8 cellular contexts compared by ENCODE assay signal in the genomic region with DNA sequence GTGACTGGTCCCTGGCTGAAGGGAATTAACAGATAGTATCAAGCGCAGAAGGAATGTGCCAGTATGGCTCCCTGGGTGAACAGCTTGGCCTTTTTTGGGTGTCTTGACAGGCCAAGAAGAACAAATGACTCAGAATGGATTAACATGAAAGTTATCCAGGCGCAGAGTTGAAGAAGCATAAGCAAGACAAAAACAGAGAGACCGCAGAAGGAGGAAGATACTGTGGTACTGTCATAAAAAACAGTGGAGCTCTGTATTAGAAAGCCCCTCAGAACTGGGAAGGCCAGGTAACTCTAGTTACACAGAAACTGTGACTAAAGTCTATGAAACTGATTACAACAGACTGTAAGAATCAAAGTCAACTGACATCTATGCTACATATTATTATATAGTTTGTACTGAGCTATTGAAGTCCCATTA. TPM values are rescaled to one million over a fixed set of nuclear protein-coding genes. Genes with fewer than 3 reads are reported as not detected.
A peak's percentile ranks its signal among the peaks of the same experiment; 100 is the strongest.
DNase-seq lines count a peak whose midpoint lies in the region; ATAC-seq and TF ChIP-seq lines count a peak whose summit lies in the region.

No MANE protein-coding gene starts in this region.

- BruUV-seq in PC-3 (replicated peaks; lab: Mats Ljungman, UMichigan) = no TSS peak

- H3K9me3 Mint-ChIP-seq in activated naive CD8-positive, alpha-beta T cell treated with anti-CD3 and anti-CD28 coated beads, Interleukin-2, amount 50 U/mL, for 24 hours = no peaks in the 10 kb centered on the region

- no peaks in the 10 kb centered on the region for H3K9me2 ChIP-seq in PC-3 (replicated peaks; ENCODE audit: low read length)

- H3K4me3 Mint-ChIP-seq in activated naive CD8-positive, alpha-beta T cell treated with anti-CD3 and anti-CD28 coated beads, Interleukin-2, amount 50 U/mL, for 24 hours = peak overlapping the region; percentile 84

- TF ChIP-seq CTCF in PC-3 (conservative IDR thresholded peaks at IDR 0.05; ENCODE audit: low read depth, low read length) (no peak), dorsolateral prefrontal cortex (IDR thresholded peaks at IDR 0.05 in 54 of 56, conservative IDR thresholded peaks at IDR 0.05 in 2 of 56; ENCODE audit: low read depth in 1 of 56, partially characterized antibody in 56 of 56) (no peak)

- intact Hi-C loops in PC-3 (cut with micrococcal nuclease) = no loop called here
- intact Hi-C loops in dorsolateral prefrontal cortex (cut with DNase I) = no loop called here

- H2AFZ ChIP-seq in PC-3 (ENCODE audit: low read length) = no peak overlapping the region

- ATAC-seq in HG02884 (IDR thresholded peaks at IDR 0.05; ENCODE audit: unreplicated experiment) (peak; percentile 25), left lobe of liver (no peak), PC-3 (no peak)
- peak; percentile 63 for ATAC-seq in activated naive CD8-positive, alpha-beta T cell treated with anti-CD3 and anti-CD28 coated beads, Interleukin-2, amount 50 U/mL, for 24 hours

- no peaks in the 10 kb centered on the region for H3K36me3 ChIP-seq in muscle layer of duodenum (ENCODE audit: control insufficient read depth in 1 of 2, insufficient read depth in 2 of 2, low read length in 2 of 2)
- no peaks in the 10 kb centered on the region for H3K36me3 ChIP-seq in PC-3 (ENCODE audit: low read depth, low read length)

- H3K27ac ChIP-seq in muscle layer of duodenum (ENCODE audit: low read length) (peak overlapping the region; percentile 91), PC-3 (ENCODE audit: low read length) (no peak overlapping the region), dorsolateral prefrontal cortex (peak overlapping the region in 1 of 59 donors; percentile 25)

- POLR2A ChIA-PET in PC-3 (lab: Charles Lee; ENCODE audit: unreplicated experiment) = no interaction called here

- peak overlapping the region; percentile 74 to 75 for H3K4me3 ChIP-seq in muscle layer of duodenum (ENCODE audit: low read depth in 1 of 2, low read length in 2 of 2)
- H3K4me3 ChIP-seq in PC-3 (ENCODE audit: low read length) = no peak overlapping the region
- peak overlapping the region in 20 of 59 donors; percentile 2 to 45 (median 30) for H3K4me3 ChIP-seq in dorsolateral prefrontal cortex

- H3K27me3 ChIP-seq in muscle layer of duodenum (ENCODE audit: low read depth, low read length) (no peaks in the 10 kb centered on the region), PC-3 (ENCODE audit: low read length) (no peaks in the 10 kb centered on the region), dorsolateral prefrontal cortex (peaks cover 0 to 4% (median 0%) of the 10 kb centered on the region in 45 donors)

- peak; percentile 40 for TF ChIP-seq POLR2A in GM10847 (IDR thresholded peaks at IDR 0.05; ENCODE audit: extremely low read depth, insufficient read length)

- H4K20me1 ChIP-seq in PC-3 (ENCODE audit: low read length) = no peaks in the 10 kb centered on the region

- H3K27ac Mint-ChIP-seq in activated naive CD8-positive, alpha-beta T cell treated with anti-CD3 and anti-CD28 coated beads, Interleukin-2, amount 50 U/mL, for 24 hours = peak overlapping the region; percentile 54

- CTCF ChIA-PET in PC-3 (lab: Charles Lee) = interaction anchor here (1.2 kb wide), 1 partner anchor 102 kb away, joined by 9 read pairs; no protein-coding TSS in a partner anchor

- H3K36me3 Mint-ChIP-seq in activated naive CD8-positive, alpha-beta T cell treated with anti-CD3 and anti-CD28 coated beads, Interleukin-2, amount 50 U/mL, for 24 hours (ENCODE audit: low read depth) = peaks cover 14% of the 10 kb centered on the region

- DNase-seq in activated naive CD8-positive, alpha-beta T cell treated with anti-CD3 and anti-CD28 coated beads, Interleukin-2, amount 50 U/mL, for 24 hours = no peak
- DNase-seq in left lobe of liver (ENCODE audit: low spot score) = no peak
- no peak for DNase-seq in mesenteric fat pad (ENCODE audit: low spot score)
- DNase-seq in PC-3 = no peak
- DNase-seq in dorsolateral prefrontal cortex = no peak

- no peaks in the 10 kb centered on the region for H3F3A ChIP-seq in PC-3 (ENCODE audit: low read length, unreplicated experiment)

- peaks cover 3% of the 10 kb centered on the region for H3K27me3 Mint-ChIP-seq in activated naive CD8-positive, alpha-beta T cell treated with anti-CD3 and anti-CD28 coated beads, Interleukin-2, amount 50 U/mL, for 24 hours

- H3K9me3 ChIP-seq in muscle layer of duodenum (ENCODE audit: control insufficient read depth in 1 of 2, low read length in 2 of 2) = no peaks in the 10 kb centered on the region
- H3K9me3 ChIP-seq in PC-3 (ENCODE audit: low read length) = no peaks in the 10 kb centered on the region

- no peak overlapping the region for H3K4me2 ChIP-seq in PC-3 (ENCODE audit: low read length)

- H3K4me1 ChIP-seq in muscle layer of duodenum (ENCODE audit: control insufficient read depth in 1 of 2, insufficient read depth in 2 of 2, low read length in 2 of 2) (no peaks in the 10 kb centered on the region), PC-3 (ENCODE audit: insufficient read depth, low read length) (peaks cover 4% of the 10 kb centered on the region; the same call in 1 of the 2 replicates)

- H3K9ac ChIP-seq in PC-3 (ENCODE audit: low read length) = no peak overlapping the region

- H3K4me1 Mint-ChIP-seq in activated naive CD8-positive, alpha-beta T cell treated with anti-CD3 and anti-CD28 coated beads, Interleukin-2, amount 50 U/mL, for 24 hours = peaks cover 48% of the 10 kb centered on the region

- no peaks in the 10 kb centered on the region for H3K79me2 ChIP-seq in PC-3 (ENCODE audit: low read length)

RNA-seq across cellular contexts. Expression of gene RGS1, which starts 3.8 kb away (rescaled TPM):
- total RNA-seq in left lobe of liver (3.1 TPM), mesenteric fat pad (35.9 TPM), PC-3 (2014; rRNA removed) (not detected in 2 replicates), dorsolateral prefrontal cortex (100 to 1,000 TPM in 6 of 120 experiments, 10 to 100 TPM in 87, 1 to 10 TPM in 27; 1.8 to 176 (median 19.2) TPM)

RNA-seq across cellular contexts. Expression of gene RGS13, which starts 56.6 kb away (rescaled TPM):
- not detected for total RNA-seq in left lobe of liver
- 1.0 TPM for total RNA-seq in mesenteric fat pad
- total RNA-seq in PC-3 (2014; rRNA removed) = 0.22 TPM in 1 of 2 replicates, not detected in the other
- total RNA-seq in dorsolateral prefrontal cortex = under 1 TPM in 3 of 120 experiments, not detected in 117; 0.10 to 0.32 (median 0.25) TPM

Comparison
In these comparisons a context has a peak if more than half of its experiments do, and no peak if none do; other contexts are left out.
1. ATAC-seq: peak in HG02884 (single experiment) and activated naive CD8-positive, alpha-beta T cell treated with anti-CD3 and anti-CD28 coated beads, Interleukin-2, amount 50 U/mL, for 24 hours (single experiment); none in left lobe of liver (single experiment) and PC-3 (single experiment).